In the genomic region with DNA sequence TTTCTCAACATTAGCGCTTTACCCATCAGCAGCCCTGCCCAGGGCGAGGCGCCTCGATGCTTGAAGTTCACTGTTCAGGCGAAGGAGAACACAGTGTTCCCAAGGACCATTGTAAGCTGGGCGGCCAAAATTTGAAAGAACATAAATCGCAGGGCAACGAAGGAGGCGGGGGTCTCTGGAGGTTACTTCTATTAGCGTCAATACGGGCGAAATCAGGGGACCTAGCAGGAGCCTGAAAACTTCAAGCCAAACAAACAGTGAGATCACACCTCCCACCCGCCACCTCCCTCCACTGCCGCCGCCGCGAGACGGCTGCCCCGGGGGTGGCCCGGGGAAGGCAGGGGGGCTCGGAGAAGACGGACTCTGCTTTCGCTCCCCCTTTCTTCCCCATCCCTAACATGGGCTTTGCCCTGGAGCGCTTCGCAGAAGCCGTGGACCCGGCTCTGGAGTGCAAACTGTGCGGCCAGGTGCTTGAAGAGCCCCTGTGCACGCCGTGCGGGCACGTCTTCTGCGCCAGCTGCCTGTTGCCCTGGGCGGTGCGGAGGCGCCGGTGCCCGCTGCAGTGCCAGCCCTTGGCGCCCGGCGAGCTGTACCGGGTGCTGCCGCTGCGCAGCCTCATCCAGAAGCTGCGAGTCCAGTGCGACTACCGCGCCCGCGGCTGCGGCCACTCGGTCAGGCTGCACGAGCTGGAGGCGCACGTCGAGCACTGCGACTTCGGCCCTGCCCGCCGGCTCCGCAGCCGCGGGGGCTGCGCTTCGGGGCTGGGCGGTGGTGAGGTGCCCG, we compare ENCODE assay signal across 9 cellular contexts. TPM values are rescaled to one million over a fixed set of nuclear protein-coding genes. Genes with fewer than 3 reads are reported as not detected.
A peak's percentile ranks its signal among the peaks of the same experiment; 100 is the strongest.
DNase-seq lines count a peak whose midpoint lies in the region; ATAC-seq, FAIRE-seq and TF ChIP-seq lines count a peak whose summit lies in the region.
"Had no signal": no experiment of that assay in that cellular context is flagged by ENCODE, and none has a peak within 500 bp of the region (broad histone marks: within the 10 kb centered on the region; RNA-seq: fewer than 3 reads in every experiment).

A gene (plus strand): TSS at position 263 of the 783 bp plus-strand sequence.

- DNase-seq in COR-L47 (lab: John Stamatoyannopoulos, UW), result peak; percentile 64
- peak; percentile 62 for DNase-seq in NCI-H69 (lab: John Stamatoyannopoulos, UW)
- DNase-seq in left ventricle myocardium superior, result peak; percentile 32
- no peak for DNase-seq in trophoblast cell
- no peak for DNase-seq in medulla oblongata (ENCODE audit: extremely low spot score)
- DNase-seq in H54 (ENCODE audit: insufficient read length, low spot score), result no peak
- DNase-seq: T-helper 1 cell had no signal

- H3K79me1 ChIP-seq in trophoblast cell (ENCODE audit: low read length), result no peaks in the 10 kb centered on the region

- H2AK5ac ChIP-seq in trophoblast cell (ENCODE audit: low read length), result no peak within 1 kb of the TSS

- H3K18ac ChIP-seq in trophoblast cell (ENCODE audit: low read length), result no peak within 1 kb of the TSS

- peak within 1 kb of the TSS; percentile 66 for H3K9ac ChIP-seq in trophoblast cell (ENCODE audit: low read length)

- H3K79me2 ChIP-seq in trophoblast cell (ENCODE audit: control insufficient read depth, insufficient read depth, low read length, poor library complexity), result no peaks in the 10 kb centered on the region

- H3K4me2 ChIP-seq in trophoblast cell (ENCODE audit: low read length), result peak within 1 kb of the TSS; percentile 92

- no peak within 1 kb of the TSS for H2BK12ac ChIP-seq in trophoblast cell (ENCODE audit: low read length)

- no peak within 1 kb of the TSS for H4K12ac ChIP-seq in trophoblast cell (ENCODE audit: low read depth, low read length)

- peak within 1 kb of the TSS; percentile 31 for H2AFZ ChIP-seq in trophoblast cell (ENCODE audit: insufficient read depth, low read length, poor library complexity)

- H3K27ac ChIP-seq in trophoblast cell (ENCODE audit: low read depth, low read length), result no peak within 1 kb of the TSS

- FAIRE-seq in H54 (lab: Jason Lieb, UNC), result no peak

- H3K14ac ChIP-seq in trophoblast cell (ENCODE audit: low read length), result no peak within 1 kb of the TSS

- peaks cover 31% of the 10 kb centered on the region for H3K27me3 ChIP-seq in trophoblast cell (ENCODE audit: insufficient read depth, low read length)

- H4K91ac ChIP-seq in trophoblast cell (ENCODE audit: low read depth, low read length), result no peak within 1 kb of the TSS

- intact Hi-C loops in left ventricle myocardium superior (cut with micrococcal nuclease), result no loop called here

- no peak within 1 kb of the TSS for H2BK5ac ChIP-seq in trophoblast cell (ENCODE audit: low read depth, low read length, poor library complexity)

- peak within 1 kb of the TSS; percentile 53 for H3K4me3 ChIP-seq in trophoblast cell (ENCODE audit: low read depth, low read length)

- H3K36me3 ChIP-seq in trophoblast cell (ENCODE audit: control insufficient read depth in 1 of 2, insufficient read depth in 2 of 2, low read length in 2 of 2), result no peaks in the 10 kb centered on the region

- H3K4ac ChIP-seq in trophoblast cell (ENCODE audit: low read depth, low read length), result no peak within 1 kb of the TSS

- H3K9me3 ChIP-seq in trophoblast cell (ENCODE audit: insufficient read depth, low read depth, low read length), result peaks cover 2% of the 10 kb centered on the region

- no peak within 1 kb of the TSS for H3K23ac ChIP-seq in trophoblast cell (ENCODE audit: low read length)

- H2BK120ac ChIP-seq in trophoblast cell (ENCODE audit: insufficient read depth, low read length, poor library complexity), result no peak within 1 kb of the TSS

- ATAC-seq in left ventricle myocardium superior (peak; percentile 31), HG02642 (IDR thresholded peaks at IDR 0.05; ENCODE audit: poor library complexity, unreplicated experiment) (no peak), HG03025 (IDR thresholded peaks at IDR 0.05; ENCODE audit: low FRiP score, unreplicated experiment) (no peak)

- TF ChIP-seq POLR2A in H54 (IDR thresholded peaks at IDR 0.05; ENCODE audit: low read depth, low read length), result no peak

- no CpG with 5 or more reads among the region's 67 CpGs for WGBS in trophoblast cell (ENCODE audit: extremely low coverage, insufficient coverage, insufficient read length)

- no peak within 1 kb of the TSS for H4K8ac ChIP-seq in trophoblast cell (ENCODE audit: low read depth, low read length)

- peaks cover 6 to 14% of the 10 kb centered on the region in 2 experiments for H3K4me1 ChIP-seq in trophoblast cell (ENCODE audit: control insufficient read depth in 1 of 2, insufficient read depth in 2 of 2, low read length in 2 of 2)

RNA-seq across cellular contexts. Expression of the gene that starts here (rescaled TPM):
- total RNA-seq in left ventricle myocardium superior, result 0.22 TPM
- 0.01 TPM in 1 of 2 replicates, not detected in the other for polyA plus RNA-seq in trophoblast cell (2013)

Comparison
In these comparisons a context has a peak if more than half of its experiments do, and no peak if none do; other contexts are left out.
1. Peak in DNase-seq and ATAC-seq in left ventricle myocardium superior; RNA of the gene not detected or under 1 TPM.
2. DNase-seq: peak in COR-L47 (single experiment) and NCI-H69 (single experiment); none in trophoblast cell (0 of 2), medulla oblongata (single experiment) and H54 (single experiment).